Comparison of ENCODE assay signal across 11 cellular contexts in the genomic region with DNA sequence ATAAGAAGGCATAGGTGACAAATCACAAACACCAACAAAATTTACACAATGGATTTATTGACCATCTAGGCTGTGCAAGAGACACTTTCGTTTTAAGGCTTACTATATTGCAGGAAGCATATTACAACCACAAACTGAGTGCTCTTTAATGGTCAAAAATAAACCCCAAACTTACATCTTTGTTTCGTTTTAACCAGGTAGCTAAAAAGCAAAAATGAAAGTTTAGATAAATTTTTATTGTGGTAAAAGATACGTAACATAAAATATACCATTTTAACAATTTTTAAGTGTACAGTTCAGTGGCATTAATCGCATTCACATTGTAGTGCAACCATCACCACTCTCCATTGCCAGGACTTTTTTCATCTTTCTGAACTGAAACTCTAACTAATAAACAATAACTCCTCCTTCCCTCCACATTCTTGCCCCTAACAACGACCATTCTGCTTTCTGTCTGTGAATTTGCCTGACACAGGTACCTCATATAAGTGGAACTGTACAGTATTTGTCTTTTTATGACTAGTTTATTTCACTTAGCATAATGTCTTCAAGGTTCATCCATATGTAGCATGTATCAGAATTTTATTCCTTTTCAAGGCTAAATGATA. TPM values are rescaled to one million over a fixed set of nuclear protein-coding genes. Genes with fewer than 3 reads are reported as not detected.
DNase-seq lines count a peak whose midpoint lies in the region; ATAC-seq, FAIRE-seq and TF ChIP-seq lines count a peak whose summit lies in the region.
"Had no signal": no experiment of that assay in that cellular context is flagged by ENCODE, and none has a peak within 500 bp of the region (broad histone marks: within the 10 kb centered on the region; RNA-seq: fewer than 3 reads in every experiment).

No MANE protein-coding gene starts in this region.

- no peaks in the 10 kb centered on the region for H3K4me1 ChIP-seq in K562 (replicated peaks in 1 of 2; ENCODE audit: control insufficient read depth in 2 of 2, insufficient read depth in 2 of 2, low read length in 2 of 2)
- H3K4me1 ChIP-seq in PC-3 (ENCODE audit: insufficient read depth, low read length), result no peaks in the 10 kb centered on the region
- H3K4me1 ChIP-seq: prostate gland had no signal

- in situ Hi-C loops in K562 (cut with MboI), result no loop called here

- H3K9ac ChIP-seq in K562 (ENCODE audit: insufficient read depth in 1 of 2, low read depth in 2 of 2, low read length in 2 of 2) (no peak overlapping the region), PC-3 (ENCODE audit: low read length) (no peak overlapping the region)

- no peaks in the 10 kb centered on the region for H3K79me2 ChIP-seq in K562 (ENCODE audit: control insufficient read depth, insufficient read depth, low read length)
- H3K79me2 ChIP-seq in PC-3 (ENCODE audit: low read length), result no peaks in the 10 kb centered on the region

- H3K36me3 ChIP-seq in K562 (ENCODE audit: control insufficient read depth, insufficient read depth, low read length) (no peaks in the 10 kb centered on the region), PC-3 (ENCODE audit: low read depth, low read length) (no peaks in the 10 kb centered on the region)
- H3K36me3 ChIP-seq: prostate gland had no signal

- POLR2A ChIA-PET in K562 (lab: Yijun Ruan, JAX) (no interaction called here), PC-3 (lab: Charles Lee; ENCODE audit: unreplicated experiment) (no interaction called here)

- ATAC-seq in GM18499 (IDR thresholded peaks at IDR 0.05; ENCODE audit: insufficient read depth, unreplicated experiment) (peak; percentile 79), HG03139 (IDR thresholded peaks at IDR 0.05; ENCODE audit: unreplicated experiment) (peak; percentile 70), K562 (no peak), PC-3 (no peak)
- ATAC-seq: activated CD4-positive, alpha-beta T cell treated with anti-CD3 and anti-CD28 coated beads for 36 hours had no signal

- 2% methylated on average over 5 of the region's 5 CpGs for WGBS in K562 (ENCODE audit: insufficient coverage, low coverage, missing lambda C conversion rate)

- no peak for TF ChIP-seq EP300 in K562 (IDR thresholded peaks at IDR 0.05; ENCODE audit: low read length)

- no peak for TF ChIP-seq POLR2A in K562 (conservative IDR thresholded peaks at IDR 0.05)

- H3K4me3 ChIP-seq in K562, result no peak overlapping the region
- no peak overlapping the region for H3K4me3 ChIP-seq in PC-3 (ENCODE audit: low read length)
- H3K4me3 ChIP-seq: coronary artery, prostate gland had no signal

- H3K4me2 ChIP-seq in K562 (ENCODE audit: insufficient read depth, low read length) (no peak overlapping the region), PC-3 (ENCODE audit: low read length) (no peak overlapping the region)

- H3K27ac ChIP-seq in K562 (ENCODE audit: extremely low read depth, low read depth, low read length) (no peak overlapping the region), PC-3 (ENCODE audit: low read length) (no peak overlapping the region)
- H3K27ac ChIP-seq: coronary artery, prostate gland had no signal

- H3K9me2 ChIP-seq in PC-3 (replicated peaks; ENCODE audit: low read length), result no peaks in the 10 kb centered on the region

- DNase-seq in GM20000 (ENCODE audit: low spot score) (peak; percentile 83), K562 (ENCODE audit: extremely low read depth in 1 of 4, low spot score in 3 of 4) (no peak), NCI-H1417 (lab: John Stamatoyannopoulos, UW) (no peak), activated gamma-delta T cell (lab: John Stamatoyannopoulos, UW) (no peak), PC-3 (no peak)
- no peak for DNase-seq in activated CD8-positive, alpha-beta memory T cell treated with anti-CD3 and anti-CD28 coated beads for 24 hours
- DNase-seq: activated CD4-positive, alpha-beta T cell treated with anti-CD3 and anti-CD28 coated beads for 36 hours had no signal

- H3F3A ChIP-seq in PC-3 (ENCODE audit: low read length, unreplicated experiment), result no peaks in the 10 kb centered on the region

- no peaks in the 10 kb centered on the region for H3K9me1 ChIP-seq in K562 (ENCODE audit: control insufficient read depth, insufficient read depth, low read length)

- H4K20me1 ChIP-seq in K562 (replicated peaks; ENCODE audit: control insufficient read depth, insufficient read depth, low read length), result no peaks in the 10 kb centered on the region
- H4K20me1 ChIP-seq in PC-3 (ENCODE audit: low read length), result no peaks in the 10 kb centered on the region

- intact Hi-C loops in K562 (cut with micrococcal nuclease), result no loop called here
- intact Hi-C loops in PC-3 (cut with micrococcal nuclease), result no loop called here

- CTCF ChIA-PET in K562 (lab: Yijun Ruan, JAX; ENCODE audit: low intra/inter-chr PET ratio) (no interaction called here), PC-3 (lab: Charles Lee) (no interaction called here)

- H3K9me3 ChIP-seq in K562 (replicated peaks; ENCODE audit: control insufficient read depth, insufficient read depth, low read depth, low read length) (no peaks in the 10 kb centered on the region), PC-3 (ENCODE audit: low read length) (no peaks in the 10 kb centered on the region)
- H3K9me3 ChIP-seq: prostate gland had no signal

- H2AFZ ChIP-seq in K562 (ENCODE audit: low read depth, low read length) (no peak overlapping the region), PC-3 (ENCODE audit: low read length) (no peak overlapping the region)

- no peak for FAIRE-seq in K562 (lab: Jason Lieb, UNC)

- no peak for TF ChIP-seq CTCF in GM20000 (IDR thresholded peaks at IDR 0.05; ENCODE audit: extremely low read depth, missing control alignments)
- no peak for TF ChIP-seq CTCF in K562 (IDR thresholded peaks at IDR 0.05 in 2 of 3, conservative IDR thresholded peaks at IDR 0.05 in 1 of 3; ENCODE audit: insufficient read depth in 2 of 3, low read depth in 1 of 3, low read length in 3 of 3)
- no peak for TF ChIP-seq CTCF in PC-3 (conservative IDR thresholded peaks at IDR 0.05; ENCODE audit: low read depth, low read length)

- no peak for TF ChIP-seq RAD21 in K562 (CRISPR knock-in tag; conservative IDR thresholded peaks at IDR 0.05 in 1 of 2, IDR thresholded peaks at IDR 0.05 in 1 of 2)

- BruUV-seq in K562 (replicated peaks; lab: Mats Ljungman, UMichigan) (no TSS peak), PC-3 (replicated peaks; lab: Mats Ljungman, UMichigan) (no TSS peak)

- peaks cover 8 to 20% of the 10 kb centered on the region in 2 experiments; a peak in 4 of 5 replicates for H3K27me3 ChIP-seq in K562 (ENCODE audit: control insufficient read depth in 2 of 2, insufficient read depth in 2 of 2, low read length in 2 of 2)
- peaks cover 4% of the 10 kb centered on the region; the same call in 1 of the 2 replicates for H3K27me3 ChIP-seq in PC-3 (ENCODE audit: low read length)

TF ChIP-seq in K562, 482 proteins besides CTCF, POLR2A, EP300 and RAD21:
- TF ChIP-seq HNRNPUL1 (IDR thresholded peaks at IDR 0.05; ENCODE audit: low read length) (no peak), ZNF507 (tag; conservative IDR thresholded peaks at IDR 0.05) (0 out of 2 replicates have a peak, but pooled peaks have one; percentile 12)

RNA-seq across cellular contexts. Expression of a gene that starts 32.3 kb away (rescaled TPM):
- 24.8 and 31.0 TPM in 2 replicates for total RNA-seq in K562 (2011; cell fraction: chromatin; rRNA removed; ENCODE audit: low replicate concordance)
- 15.9 and 18.3 TPM in 2 replicates for total RNA-seq in K562 (2011; cell fraction: nucleolus; rRNA removed)
- total RNA-seq in K562 (2011; cell fraction: nucleoplasm; rRNA removed), result 24.7 and 35.4 TPM in 2 replicates
- total RNA-seq in K562 (2014; rRNA removed), result 11.8 and 14.0 TPM in 2 replicates
- 10.3 and 12.3 TPM in 2 replicates for total RNA-seq in K562 (2014; rRNA removed; fragmentation: Illumina TruSeq; extraction: Trizol)
- 10.0 TPM in 2 replicates for total RNA-seq in K562 (2015; rRNA removed; fragmentation: Illumina TruSeq; extraction: Trizol)
- 19.4 TPM in 2 replicates for total RNA-seq in K562 (2021)
- 10.4 and 14.3 TPM in 2 replicates for polyA plus RNA-seq in K562 (2011; rRNA removed)
- polyA plus RNA-seq in K562 (2011; cell fraction: cytosol; rRNA removed), result 9.5 and 14.9 TPM in 2 replicates
- polyA plus RNA-seq in K562 (2011; cell fraction: nucleus; rRNA removed), result 50.7 and 53.8 TPM in 2 replicates
- polyA plus RNA-seq in K562 (2012), result 16.9 and 37.3 TPM in 2 replicates
- 13.8 and 14.4 TPM in 2 replicates for polyA plus RNA-seq in K562 (2014; fragmentation: Illumina TruSeq; extraction: Trizol)
- 1 to 10 TPM; 9.3 to 9.6 TPM for polyA plus RNA-seq in K562 (2014; fragmentation: Nextera tagmentation; extraction: Ambion mirVana)
- polyA plus RNA-seq in K562 (2014; rRNA removed), result 14.7 and 17.5 TPM in 2 replicates
- 7.9 and 8.9 TPM in 2 replicates for polyA minus RNA-seq in K562 (2011; rRNA and poly(A)+ RNA removed)
- 5.4 and 9.0 TPM in 2 replicates for polyA minus RNA-seq in K562 (2011; cell fraction: cytosol; rRNA and poly(A)+ RNA removed)
- 10.0 and 16.2 TPM in 2 replicates for polyA minus RNA-seq in K562 (2011; cell fraction: nucleus; rRNA and poly(A)+ RNA removed)
- 26.3 and 37.8 TPM in 2 replicates for total RNA-seq in PC-3 (2014; rRNA removed)

Comparison
In these comparisons a context has a peak if more than half of its experiments do, and no peak if none do; other contexts are left out.
1. ATAC-seq: peak in GM18499 (single experiment) and HG03139 (single experiment); none in K562 (single experiment) and PC-3 (single experiment).